In genomic region chr3:43958005-43958770, GRCh38 we compare ENCODE assay signal across 16 cellular contexts.
"Had no signal": no experiment of that assay in that cellular context is flagged by ENCODE, and none has a peak within 500 bp of the region (broad histone marks: within the 10 kb centered on the region; RNA-seq: fewer than 3 reads in every experiment).

No MANE protein-coding gene starts in this region.

- H2AFZ ChIP-seq: neural progenitor cell had no signal

- H3K36me3 ChIP-seq: adrenal gland, neural progenitor cell, ovary, upper lobe of right lung had no signal

- H3K4me1 ChIP-seq: upper lobe of right lung had no signal

- H3K9ac ChIP-seq: neural progenitor cell had no signal

- H3K27me3 ChIP-seq: neural progenitor cell, ovary had no signal

- H3K4me3 ChIP-seq: adrenal gland, lung, neural progenitor cell, ovary, upper lobe of right lung had no signal

- H3K27ac ChIP-seq: adrenal gland, epithelial cell of prostate, neural progenitor cell, ovary, upper lobe of right lung, VCaP had no signal

- DNase-seq: activated CD4-positive, alpha-beta T cell treated with anti-CD3 and anti-CD28 coated beads for 4 hours; activated naive CD4-positive, alpha-beta T cell treated with anti-CD3 and anti-CD28 coated beads, Interleukin-2, amount 10 ng/mL, durations not matched to agents 7 days and 5 days; adrenal gland; cortex of kidney; effector memory CD4-positive, alpha-beta T cell; hippocampal formation; midbrain; ovary; stimulated activated CD4-positive, alpha-beta T cell treated with anti-CD3 and anti-CD28 coated beads, Interleukin-4, amount 100 ng/mL, for 24 hours; T1000; upper lobe of right lung had no signal

- H3K9me3 ChIP-seq: adrenal gland, ovary, upper lobe of right lung had no signal

- ATAC-seq: activated T-helper 17 cell treated with anti-CD3 and anti-CD28 coated beads, Interleukin-2, amount 50 U/mL, for 72 hours; upper lobe of right lung had no signal
